ENCODE assay signal across 15 cellular contexts in genomic region chr4:111037591-111037990, GRCh38.
DNase-seq lines count a peak whose midpoint lies in the region; TF ChIP-seq lines count a peak whose summit lies in the region.
"Had no signal": no experiment of that assay in that cellular context is flagged by ENCODE, and none has a peak within 500 bp of the region (broad histone marks: within the 10 kb centered on the region; RNA-seq: fewer than 3 reads in every experiment).

No MANE protein-coding gene starts in this region.

- H3K9me2 ChIP-seq in neural cell (ENCODE audit: insufficient read depth, low read length) (no peaks in the 10 kb centered on the region), GM23248 (ENCODE audit: insufficient read depth) (no peaks in the 10 kb centered on the region; the same call in 1 of the 2 replicates), Karpas-422 (replicated peaks; ENCODE audit: insufficient read depth, low read length) (no peaks in the 10 kb centered on the region)
- H3K9me2 ChIP-seq: SK-N-SH had no signal

- H3K27ac ChIP-seq in SJCRH30 = peak overlapping the region; percentile 75
- no peak overlapping the region for H3K27ac ChIP-seq in neural cell (ENCODE audit: low read length)
- no peak overlapping the region for H3K27ac ChIP-seq in GM23248
- no peak overlapping the region for H3K27ac ChIP-seq in Karpas-422 (ENCODE audit: low read length)

- TF ChIP-seq CTCF in neural cell (IDR thresholded peaks at IDR 0.05; ENCODE audit: poor library complexity, severe bottlenecking) = no peak

- H3K4me1 ChIP-seq in SJCRH30 (peaks cover 31% of the 10 kb centered on the region), GM23248 (ENCODE audit: insufficient read depth) (peaks cover 11% of the 10 kb centered on the region), Karpas-422 (ENCODE audit: low read length) (no peaks in the 10 kb centered on the region)

- H4K20me1 ChIP-seq in neural cell (ENCODE audit: insufficient read depth) (no peaks in the 10 kb centered on the region), GM23248 (ENCODE audit: insufficient read depth) (no peaks in the 10 kb centered on the region), Karpas-422 (ENCODE audit: insufficient read depth, low read depth, low read length) (no peaks in the 10 kb centered on the region)

- H3K4me2 ChIP-seq in neural cell (ENCODE audit: low read length) (no peak overlapping the region), GM23248 (ENCODE audit: unreplicated experiment) (no peak overlapping the region), Karpas-422 (ENCODE audit: low read depth, low read length, poor library complexity, severe bottlenecking) (no peak overlapping the region)
- H3K4me2 ChIP-seq: SK-N-SH had no signal

- peaks cover 2% of the 10 kb centered on the region; the same call in 1 of the 2 replicates for H3K9me3 ChIP-seq in SJCRH30 (replicated peaks)
- no peaks in the 10 kb centered on the region for H3K9me3 ChIP-seq in neural cell (ENCODE audit: low read length)
- H3K9me3 ChIP-seq in GM23248 (ENCODE audit: low read depth) = no peaks in the 10 kb centered on the region
- no peaks in the 10 kb centered on the region for H3K9me3 ChIP-seq in Karpas-422 (ENCODE audit: low read length)
- H3K9me3 ChIP-seq: SK-N-SH had no signal

- TF ChIP-seq RAD21 in neural cell (conservative IDR thresholded peaks at IDR 0.05) = no peak

- in situ Hi-C loops in GM23248 (cut with MboI) = no loop called here

- H3K36me3 ChIP-seq in SJCRH30 = no peaks in the 10 kb centered on the region
- H3K36me3 ChIP-seq in neural cell (ENCODE audit: insufficient read depth, low read length) = no peaks in the 10 kb centered on the region
- H3K36me3 ChIP-seq in GM23248 (ENCODE audit: low read depth) = no peaks in the 10 kb centered on the region
- H3K36me3 ChIP-seq in Karpas-422 (ENCODE audit: insufficient read depth, low read length) = no peaks in the 10 kb centered on the region

- H2AFZ ChIP-seq in neural cell (ENCODE audit: low read depth, low read length) (no peak overlapping the region), GM23248 (no peak overlapping the region), Karpas-422 (ENCODE audit: low read length) (no peak overlapping the region)

- peak; percentile 82 for TF ChIP-seq EP300 in neural cell (conservative IDR thresholded peaks at IDR 0.05; ENCODE audit: poor library complexity, severe bottlenecking)

- H3K27me3 ChIP-seq in SJCRH30 = no peaks in the 10 kb centered on the region
- no peaks in the 10 kb centered on the region for H3K27me3 ChIP-seq in neural cell (ENCODE audit: insufficient read depth, low read depth, low read length)
- no peaks in the 10 kb centered on the region for H3K27me3 ChIP-seq in GM23248 (replicated peaks; ENCODE audit: insufficient read depth)
- no peaks in the 10 kb centered on the region for H3K27me3 ChIP-seq in Karpas-422 (ENCODE audit: low read length)

- H3F3A ChIP-seq in neural cell (ENCODE audit: insufficient read depth, low read length, poor library complexity, severe bottlenecking) (no peaks in the 10 kb centered on the region), GM23248 (ENCODE audit: insufficient read depth) (peaks cover 7% of the 10 kb centered on the region)

- WGBS in GM23248 (ENCODE audit: low coverage in 1 of 2, low lambda C conversion rate in 2 of 2, missing lambda C conversion rate in 2 of 2), 2 experiments = 34 to 39% methylated on average over 4 of the region's 4 CpGs

- H3K4me3 ChIP-seq in SJCRH30 (no peak overlapping the region), neural cell (ENCODE audit: low read length) (no peak overlapping the region), GM23248 (no peak overlapping the region), Karpas-422 (ENCODE audit: low read length) (no peak overlapping the region)
- H3K4me3 ChIP-seq: K562 had no signal

- H3K79me2 ChIP-seq in neural cell (replicated peaks; ENCODE audit: insufficient read depth, low read length) (no peaks in the 10 kb centered on the region), GM23248 (ENCODE audit: insufficient read depth) (no peaks in the 10 kb centered on the region), Karpas-422 (ENCODE audit: low read length) (no peaks in the 10 kb centered on the region)

- DNase-seq in NCI-H187 treated with DMSO at 0.1 percent for 48 hours (lab: John Stamatoyannopoulos, UW) (peak; percentile 1), NCI-H187 (lab: John Stamatoyannopoulos, UW) (no peak), COR-L47 (lab: John Stamatoyannopoulos, UW) (peak; percentile 28), SJCRH30 (peak; percentile 83 to 92), GM23248 (no peak), Karpas-422 (no peak), NCI-H1930 (lab: John Stamatoyannopoulos, UW) (no peak)
- DNase-seq: CD4-positive, alpha-beta memory T cell; H7; NCI-H1694; NCI-H2171; SK-N-SH; T-cell had no signal

- H3K9ac ChIP-seq in neural cell (ENCODE audit: low read length) (no peak overlapping the region), GM23248 (no peak overlapping the region), Karpas-422 (ENCODE audit: low read length) (no peak overlapping the region)
- H3K9ac ChIP-seq: SK-N-SH had no signal

TF ChIP-seq in neural cell, 6 proteins besides CTCF, POLR2A, EP300 and RAD21:
- TF ChIP-seq MXI1 (conservative IDR thresholded peaks at IDR 0.05; ENCODE audit: poor library complexity, severe bottlenecking) (no peak), TAF1 (IDR thresholded peaks at IDR 0.05; ENCODE audit: low read depth) (no peak), POLR2AphosphoS5 (IDR thresholded peaks at IDR 0.05) (no peak), EZH2 (IDR thresholded peaks at IDR 0.05; ENCODE audit: borderline replicate concordance, insufficient read depth, low read length, poor library complexity, severe bottlenecking) (no peak), SMC3 (conservative IDR thresholded peaks at IDR 0.05; ENCODE audit: poor library complexity) (no peak)
- TF ChIP-seq, protein P1, sequence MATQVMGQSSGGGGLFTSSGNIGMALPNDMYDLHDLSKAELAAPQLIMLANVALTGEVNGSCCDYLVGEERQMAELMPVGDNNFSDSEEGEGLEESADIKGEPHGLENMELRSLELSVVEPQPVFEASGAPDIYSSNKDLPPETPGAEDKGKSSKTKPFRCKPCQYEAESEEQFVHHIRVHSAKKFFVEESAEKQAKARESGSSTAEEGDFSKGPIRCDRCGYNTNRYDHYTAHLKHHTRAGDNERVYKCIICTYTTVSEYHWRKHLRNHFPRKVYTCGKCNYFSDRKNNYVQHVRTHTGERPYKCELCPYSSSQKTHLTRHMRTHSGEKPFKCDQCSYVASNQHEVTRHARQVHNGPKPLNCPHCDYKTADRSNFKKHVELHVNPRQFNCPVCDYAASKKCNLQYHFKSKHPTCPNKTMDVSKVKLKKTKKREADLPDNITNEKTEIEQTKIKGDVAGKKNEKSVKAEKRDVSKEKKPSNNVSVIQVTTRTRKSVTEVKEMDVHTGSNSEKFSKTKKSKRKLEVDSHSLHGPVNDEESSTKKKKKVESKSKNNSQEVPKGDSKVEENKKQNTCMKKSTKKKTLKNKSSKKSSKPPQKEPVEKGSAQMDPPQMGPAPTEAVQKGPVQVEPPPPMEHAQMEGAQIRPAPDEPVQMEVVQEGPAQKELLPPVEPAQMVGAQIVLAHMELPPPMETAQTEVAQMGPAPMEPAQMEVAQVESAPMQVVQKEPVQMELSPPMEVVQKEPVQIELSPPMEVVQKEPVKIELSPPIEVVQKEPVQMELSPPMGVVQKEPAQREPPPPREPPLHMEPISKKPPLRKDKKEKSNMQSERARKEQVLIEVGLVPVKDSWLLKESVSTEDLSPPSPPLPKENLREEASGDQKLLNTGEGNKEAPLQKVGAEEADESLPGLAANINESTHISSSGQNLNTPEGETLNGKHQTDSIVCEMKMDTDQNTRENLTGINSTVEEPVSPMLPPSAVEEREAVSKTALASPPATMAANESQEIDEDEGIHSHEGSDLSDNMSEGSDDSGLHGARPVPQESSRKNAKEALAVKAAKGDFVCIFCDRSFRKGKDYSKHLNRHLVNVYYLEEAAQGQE (IDR thresholded peaks at IDR 0.05; ENCODE audit: borderline replicate concordance) = no peak

Comparison
In these comparisons a context has a peak if more than half of its experiments do, and no peak if none do; other contexts are left out.
1. DNase-seq: peak in NCI-H187 treated with DMSO at 0.1 percent for 48 hours (single experiment), COR-L47 (single experiment) and SJCRH30 (2 of 2); none in NCI-H187 (0 of 2), GM23248 (single experiment), Karpas-422 (single experiment) and NCI-H1930 (0 of 2).